In the genomic region with DNA sequence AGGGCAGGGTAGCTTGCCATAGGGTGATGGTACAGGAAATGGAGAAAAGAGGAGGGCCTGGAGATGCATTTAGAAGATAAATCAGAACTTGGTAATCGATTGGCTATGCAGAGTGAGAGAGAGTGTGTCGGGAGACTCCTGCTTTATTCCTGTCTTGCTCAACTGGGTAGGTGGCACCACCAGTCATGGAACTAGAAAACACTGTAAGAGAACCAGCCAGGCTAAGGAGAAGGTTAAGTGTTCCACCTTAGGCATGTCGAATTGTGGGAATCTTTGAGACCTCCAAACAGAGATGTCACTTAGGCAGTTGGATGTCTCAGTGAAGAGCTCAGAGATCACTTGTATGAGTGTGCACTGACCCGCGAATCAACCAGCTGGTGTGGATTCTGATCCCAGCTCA, we compare ENCODE assay signal across 18 cellular contexts. TPM values are rescaled to one million over a fixed set of nuclear protein-coding genes. Genes with fewer than 3 reads are reported as not detected.
DNase-seq lines count a peak whose midpoint lies in the region; ATAC-seq, FAIRE-seq and TF ChIP-seq lines count a peak whose summit lies in the region.
"Had no signal": no experiment of that assay in that cellular context is flagged by ENCODE, and none has a peak within 500 bp of the region (broad histone marks: within the 10 kb centered on the region; RNA-seq: fewer than 3 reads in every experiment).

No MANE protein-coding gene starts in this region.

- TF ChIP-seq POLR2A in A549 (IDR thresholded peaks at IDR 0.05; ENCODE audit: low read length), result no peak

- no peak overlapping the region for H3K18ac ChIP-seq in H9 (ENCODE audit: insufficient read length, low read depth, low read length)

- no peak for TF ChIP-seq RAD21 in A549 (conservative IDR thresholded peaks at IDR 0.05 in 1 of 2, IDR thresholded peaks at IDR 0.05 in 1 of 2)

- H3K36me3 Mint-ChIP-seq in H9 (ENCODE audit: insufficient read depth in 1 of 3, low read depth in 3 of 3), result no peaks in the 10 kb centered on the region
- H3K36me3 Mint-ChIP-seq: activated naive CD4-positive, alpha-beta T cell treated with anti-CD3 and anti-CD28 coated beads, Interleukin-2, amount 10 ng/mL, durations not matched to agents 7 days and 5 days; brain; T-cell had no signal

- no peak overlapping the region for H3K4me2 ChIP-seq in A549
- H3K4me2 ChIP-seq in H9 (ENCODE audit: insufficient read depth, insufficient read length, low read length), result no peak overlapping the region

- no peak overlapping the region for H3K14ac ChIP-seq in H9 (ENCODE audit: insufficient read depth, low read length)

- H3K27me3 ChIP-seq in H9 (ENCODE audit: insufficient read depth, low read length) (no peaks in the 10 kb centered on the region), WERI-Rb-1 (ENCODE audit: insufficient read depth, low read depth, severe bottlenecking) (no peaks in the 10 kb centered on the region)
- H3K27me3 ChIP-seq: foreskin keratinocyte, Peyer's patch had no signal

- H4K91ac ChIP-seq in H9 (ENCODE audit: insufficient read length, low read depth, low read length), result no peak overlapping the region

- WGBS in A549 (ENCODE audit: missing lambda C conversion rate), result 81% methylated on average over 5 of the region's 5 CpGs
- WGBS in H9 (ENCODE audit: extremely low coverage, insufficient read length, low lambda C conversion rate), result no CpG with 5 or more reads among the region's 5 CpGs

- H4K20me1 ChIP-seq in H9 (ENCODE audit: control insufficient read depth, insufficient read depth, insufficient read length), result no peaks in the 10 kb centered on the region

- H3K4me1 Mint-ChIP-seq in H9, result peaks cover 12 to 20% of the 10 kb centered on the region in 2 experiments
- H3K4me1 Mint-ChIP-seq: brain had no signal

- no peak overlapping the region for H3K23ac ChIP-seq in H9 (ENCODE audit: insufficient read length, low read depth, low read length)

- peaks cover 1% of the 10 kb centered on the region for H3K23me2 ChIP-seq in H9 (ENCODE audit: insufficient read length, low read depth, low read length, poor library complexity, severe bottlenecking)

- CTCF ChIA-PET in A549 (lab: Yijun Ruan, JAX), result interaction anchor here (0.5 to 1.8 kb wide), 6 partner anchors 13 to 198 kb away, joined by 3 to 6 read pairs (median 4); a partner anchor contains a TSS

- no peak overlapping the region for H2BK5ac ChIP-seq in H9 (ENCODE audit: insufficient read length, low read length)

- no peak overlapping the region for H3K4ac ChIP-seq in H9 (ENCODE audit: low read depth, low read length)

- H4K8ac ChIP-seq in H9 (replicated peaks; ENCODE audit: insufficient read length, low read depth, low read length), result no peak overlapping the region

- no peak overlapping the region for H3T11ph ChIP-seq in H9 (ENCODE audit: low read length)

- POLR2A ChIA-PET in A549 (lab: Yijun Ruan, JAX), result no interaction called here

- H3K9me3 ChIP-seq in A549 (no peaks in the 10 kb centered on the region), H9 (ENCODE audit: control insufficient read depth, low read depth, low read length) (no peaks in the 10 kb centered on the region), WERI-Rb-1 (ENCODE audit: severe bottlenecking) (no peaks in the 10 kb centered on the region)
- H3K9me3 ChIP-seq: Peyer's patch had no signal

- no peak overlapping the region for H2BK20ac ChIP-seq in H9 (ENCODE audit: low read depth, low read length, poor library complexity, severe bottlenecking)

- H3K4me3 ChIP-seq in A549, result no peak overlapping the region
- no peak overlapping the region for H3K4me3 ChIP-seq in WERI-Rb-1 (ENCODE audit: low read depth, low read length)
- H3K4me3 ChIP-seq in foreskin fibroblast (ENCODE audit: low read depth in 1 of 2, low read length in 2 of 2), result no peak overlapping the region
- H3K4me3 ChIP-seq: Peyer's patch had no signal

- FAIRE-seq in A549 (lab: Jason Lieb, UNC), result no peak
- FAIRE-seq: GM18507 had no signal

- H3K9ac ChIP-seq in H9 (ENCODE audit: extremely low read depth, insufficient read length, low read length), result no peak overlapping the region

- H3K27ac ChIP-seq in A549, result no peak overlapping the region; a peak in 1 of 6 replicates
- no peak overlapping the region for H3K27ac ChIP-seq in H9 (ENCODE audit: insufficient read length, low read depth, low read length)
- H3K27ac ChIP-seq in WERI-Rb-1, result peak overlapping the region; percentile 15
- H3K27ac ChIP-seq: foreskin keratinocyte, Peyer's patch had no signal

- no peaks in the 10 kb centered on the region for H3K36me3 ChIP-seq in WERI-Rb-1
- H3K36me3 ChIP-seq: Peyer's patch had no signal

- no peak overlapping the region for H4K5ac ChIP-seq in H9 (ENCODE audit: insufficient read length, low read depth, low read length)

- no peak overlapping the region for H2BK120ac ChIP-seq in H9 (ENCODE audit: low read depth, low read length, poor library complexity, severe bottlenecking)

- peak in 1 of 2 experiments; percentile 31; a peak in 3 of 6 replicates for ATAC-seq in A549
- no peak for ATAC-seq in GM21529 (IDR thresholded peaks at IDR 0.05; ENCODE audit: unreplicated experiment)
- no peak for ATAC-seq in GM19455 (IDR thresholded peaks at IDR 0.05; ENCODE audit: unreplicated experiment)
- ATAC-seq: activated CD4-positive, CD25-positive, alpha-beta regulatory T cell treated with anti-CD3 and anti-CD28 coated beads, Interleukin-2, amount 50 U/mL, for 24 hours; foreskin keratinocyte; T-cell had no signal

- TF ChIP-seq EP300 in A549 (IDR thresholded peaks at IDR 0.05), result no peak

- no peak overlapping the region for H2AK5ac ChIP-seq in H9 (ENCODE audit: insufficient read length, low read length)

- TF ChIP-seq CTCF in A549 (IDR thresholded peaks at IDR 0.05) (0 out of 3 replicates have a peak, but pooled peaks have one; percentile 15), H9 (conservative IDR thresholded peaks at IDR 0.05) (peak; percentile 41; the same call in 2 of the 3 replicates), WERI-Rb-1 (IDR thresholded peaks at IDR 0.05; ENCODE audit: low read depth, low read length) (peak; percentile 48; the same call in 1 of the 2 replicates), foreskin fibroblast (IDR thresholded peaks at IDR 0.05; ENCODE audit: low read depth, low read length) (no peak)

- H2BK15ac ChIP-seq in H9 (ENCODE audit: low read depth, low read length), result no peak overlapping the region

- H3K4me3 Mint-ChIP-seq in H9, result no peak overlapping the region
- H3K4me3 Mint-ChIP-seq: activated naive CD4-positive, alpha-beta T cell treated with anti-CD3 and anti-CD28 coated beads, Interleukin-2, amount 10 ng/mL, durations not matched to agents 7 days and 5 days; brain; T-cell had no signal

- no peak overlapping the region for H2AFZ ChIP-seq in H9 (ENCODE audit: low read length)

- peak in 1 of 2 experiments; percentile 24 for DNase-seq in A549 (ENCODE audit: low read depth in 1 of 2, low spot score in 1 of 2)
- DNase-seq in H9, result no peak
- peak; percentile 67 for DNase-seq in WERI-Rb-1
- DNase-seq in foreskin fibroblast, result peak; percentile 9 to 17
- DNase-seq in NCI-H2107 treated with DMSO at 0.1 percent for 48 hours (lab: John Stamatoyannopoulos, UW; ENCODE audit: unreplicated experiment), result no peak
- no peak for DNase-seq in activated CD4-positive, alpha-beta T cell treated with anti-CD3 and anti-CD28 coated beads for 1 hour
- DNase-seq: activated naive CD4-positive, alpha-beta T cell treated with anti-CD3 and anti-CD28 coated beads, Interleukin-2, amount 10 ng/mL, durations not matched to agents 7 days and 5 days; effector CD4-positive, alpha-beta T cell; foreskin keratinocyte; NCI-H146; Peyer's patch; T-cell had no signal

- no peaks in the 10 kb centered on the region for H3K79me1 ChIP-seq in H9 (ENCODE audit: insufficient read depth, low read depth, low read length, poor library complexity, severe bottlenecking)

- H3K79me2 ChIP-seq in H9 (ENCODE audit: insufficient read depth, low read length), result no peaks in the 10 kb centered on the region

- H3K56ac ChIP-seq in H9 (ENCODE audit: insufficient read length, low read depth, low read length), result no peak overlapping the region

- no peak overlapping the region for H2BK12ac ChIP-seq in H9 (ENCODE audit: insufficient read length, low read depth, low read length)

- no peak overlapping the region for H3K27ac Mint-ChIP-seq in H9
- H3K27ac Mint-ChIP-seq: activated naive CD4-positive, alpha-beta T cell treated with anti-CD3 and anti-CD28 coated beads, Interleukin-2, amount 10 ng/mL, durations not matched to agents 7 days and 5 days; brain; T-cell had no signal

- no peaks in the 10 kb centered on the region for H3K9me3 Mint-ChIP-seq in H9
- H3K9me3 Mint-ChIP-seq: activated naive CD4-positive, alpha-beta T cell treated with anti-CD3 and anti-CD28 coated beads, Interleukin-2, amount 10 ng/mL, durations not matched to agents 7 days and 5 days; T-cell had no signal

- H3K4me1 ChIP-seq in A549, result peaks cover 24% of the 10 kb centered on the region
- peaks cover 3% of the 10 kb centered on the region; the same call in 1 of the 2 replicates for H3K4me1 ChIP-seq in H9 (ENCODE audit: insufficient read depth, low read length)
- H3K4me1 ChIP-seq: foreskin keratinocyte had no signal

- peaks cover 28% of the 10 kb centered on the region for H3K27me3 Mint-ChIP-seq in H9 (ENCODE audit: low read depth)

TF ChIP-seq in A549, 52 proteins besides CTCF, POLR2A, EP300 and RAD21 (continues in another document):
- no peak for TF ChIP-seq CHD4 (IDR thresholded peaks at IDR 0.05; ENCODE audit: borderline replicate concordance)
- no peak for TF ChIP-seq ZNF302 (CRISPR knock-in tag; IDR thresholded peaks at IDR 0.05)
- no peak for TF ChIP-seq ZFP36 (IDR thresholded peaks at IDR 0.05; ENCODE audit: borderline replicate concordance, partially characterized antibody)
- no peak for TF ChIP-seq RCOR1 (IDR thresholded peaks at IDR 0.05; ENCODE audit: low read depth, low read length)

RNA-seq across cellular contexts. Expression of a gene that starts 28.7 kb away (rescaled TPM):
- polyA plus RNA-seq in A549 (2011; rRNA removed), result not detected in 2 replicates
- not detected in 2 replicates for polyA plus RNA-seq in A549 (2012; cell fraction: cytosol; rRNA removed)
- not detected in 2 replicates for polyA plus RNA-seq in A549 (2012; cell fraction: nucleus; rRNA removed)
- polyA plus RNA-seq in A549 (2017; fragmentation: RNase III; extraction: RNeasy Plus Mini Kit Qiagen cat#74134 plus additional on column Dnase treatment), result not detected in 3 replicates
- not detected in 2 replicates for polyA minus RNA-seq in A549 (2011; rRNA and poly(A)+ RNA removed)
- total RNA-seq in H9 (2021), result 0.07 TPM in 1 of 2 replicates, not detected in the other
- total RNA-seq: foreskin keratinocyte, renal cortical epithelial cell, T-cell had no signal
- polyA plus RNA-seq: foreskin keratinocyte had no signal

RNA-seq across cellular contexts. Expression of a gene that starts 58.3 kb away (rescaled TPM):
- polyA plus RNA-seq in A549 (2011; rRNA removed) (18.4 and 20.6 TPM in 2 replicates), A549 (2017; fragmentation: RNase III; extraction: RNeasy Plus Mini Kit Qiagen cat#74134 plus additional on column Dnase treatment) (24.3 to 27.0 TPM (median 26.6 TPM) in 3 replicates)
- polyA plus RNA-seq in A549 (2012; cell fraction: cytosol; rRNA removed), result 4.1 and 4.9 TPM in 2 replicates
- 6.0 and 7.5 TPM in 2 replicates for polyA plus RNA-seq in A549 (2012; cell fraction: nucleus; rRNA removed)
- polyA minus RNA-seq in A549 (2011; rRNA and poly(A)+ RNA removed), result 11.9 and 13.1 TPM in 2 replicates
- total RNA-seq in H9 (2021), result 17.1 and 17.3 TPM in 2 replicates

Comparison
In these comparisons a context has a peak if more than half of its experiments do, and no peak if none do; other contexts are left out.
1. DNase-seq: peak in WERI-Rb-1 (single experiment) and foreskin fibroblast (2 of 2); none in H9 (single experiment), NCI-H2107 treated with DMSO at 0.1 percent for 48 hours (single experiment) and activated CD4-positive, alpha-beta T cell treated with anti-CD3 and anti-CD28 coated beads for 1 hour (single experiment).